ENCODE assay signal across 8 cellular contexts in genomic region chr5:142025637-142026036, GRCh38. TPM values are rescaled to one million over a fixed set of nuclear protein-coding genes. Genes with fewer than 3 reads are reported as not detected.
DNase-seq lines count a peak whose midpoint lies in the region; ATAC-seq and TF ChIP-seq lines count a peak whose summit lies in the region.

No MANE protein-coding gene starts in this region.

- H3K36me3 ChIP-seq in KOPT-K1 (ENCODE audit: insufficient read depth, low read length): no peaks in the 10 kb centered on the region

- ATAC-seq in CD4-positive, alpha-beta T cell (ENCODE audit: poor library complexity): no peak

- peaks cover 20% of the 10 kb centered on the region for H3K4me1 Mint-ChIP-seq in CD4-positive, alpha-beta T cell (ENCODE audit: low read depth)
- peaks cover 13% of the 10 kb centered on the region for H3K4me1 Mint-ChIP-seq in chondrocyte (ENCODE audit: low read depth)
- peaks cover 18% of the 10 kb centered on the region for H3K4me1 Mint-ChIP-seq in neural crest cell

- intact Hi-C loops in CD4-positive, alpha-beta T cell (cut with DNase I, micrococcal nuclease): loop anchor here in 1 of 2 experiments (1.0 kb wide), 1 partner anchor 9 kb away; no protein-coding TSS in a partner anchor

- H3K4me3 Mint-ChIP-seq in CD4-positive, alpha-beta T cell: peak overlapping the region; percentile 83
- H3K4me3 Mint-ChIP-seq in chondrocyte (ENCODE audit: unreplicated experiment) (peak overlapping the region; percentile 85), neural crest cell (peak overlapping the region; percentile 89)

- no peak for TF ChIP-seq CTCF in CD4-positive, alpha-beta T cell (IDR thresholded peaks at IDR 0.05)
- TF ChIP-seq CTCF in chondrocyte (IDR thresholded peaks at IDR 0.05): no peak
- TF ChIP-seq CTCF in neural crest cell (conservative IDR thresholded peaks at IDR 0.05): no peak

- peak overlapping the region; percentile 72 for H3K27ac ChIP-seq in CD4-positive, alpha-beta T cell (ENCODE audit: low read depth, low read length)
- H3K27ac ChIP-seq in KOPT-K1 (ENCODE audit: low read depth, low read length, poor library complexity, severe bottlenecking): peak overlapping the region; percentile 87

- CTCF ChIA-PET in CD4-positive, alpha-beta T cell (lab: Charles Lee): interaction anchor here (1.4 to 2.1 kb wide), 3 partner anchors 10 to 118 kb away, joined by 3 to 13 read pairs (median 9); no protein-coding TSS in a partner anchor

- no peak for DNase-seq in CD4-positive, alpha-beta T cell
- DNase-seq in chondrocyte (ENCODE audit: low spot score) (no peak), neural crest cell (ENCODE audit: low read depth, low spot score) (no peak), HPDE6-E6E7 (ENCODE audit: extremely low spot score) (no peak), superior temporal gyrus (ENCODE audit: extremely low spot score) (no peak)
- DNase-seq in stimulated activated CD4-positive, alpha-beta T cell treated with anti-CD3 and anti-CD28 coated beads, Interleukin-12 subunit alpha, Interleukin-12 subunit beta, amount 100 ng/mL, for 4 hours: no peak
- DNase-seq in stimulated activated CD8-positive, alpha-beta memory T cell treated with anti-CD3 and anti-CD28 coated beads, Interleukin-4, amount 100 ng/mL, for 48 hours: no peak

- H3K27me3 ChIP-seq in CD4-positive, alpha-beta T cell (ENCODE audit: control insufficient read depth, insufficient read depth, low read length): no peaks in the 10 kb centered on the region

- H3K9me3 Mint-ChIP-seq in CD4-positive, alpha-beta T cell: no peaks in the 10 kb centered on the region
- H3K9me3 Mint-ChIP-seq in chondrocyte (ENCODE audit: low read depth) (no peaks in the 10 kb centered on the region), neural crest cell (no peaks in the 10 kb centered on the region)

- H3K9me3 ChIP-seq in CD4-positive, alpha-beta T cell (ENCODE audit: control insufficient read depth, low read length): no peaks in the 10 kb centered on the region
- H3K9me3 ChIP-seq in KOPT-K1 (ENCODE audit: insufficient read depth, low read length, poor library complexity, severe bottlenecking): no peaks in the 10 kb centered on the region

- H3K36me3 Mint-ChIP-seq in CD4-positive, alpha-beta T cell (ENCODE audit: low read depth): no peaks in the 10 kb centered on the region
- H3K36me3 Mint-ChIP-seq in chondrocyte (ENCODE audit: low read depth): peaks cover 1% of the 10 kb centered on the region
- no peaks in the 10 kb centered on the region for H3K36me3 Mint-ChIP-seq in neural crest cell (ENCODE audit: low read depth)

- no peaks in the 10 kb centered on the region for H3K27me3 Mint-ChIP-seq in CD4-positive, alpha-beta T cell
- H3K27me3 Mint-ChIP-seq in chondrocyte (ENCODE audit: low read depth) (peaks cover 2% of the 10 kb centered on the region), neural crest cell (ENCODE audit: low read depth) (peaks cover 3% of the 10 kb centered on the region)

- POLR2A ChIA-PET in CD4-positive, alpha-beta T cell (lab: Charles Lee): interaction anchor here (0.6 to 2.7 kb wide), 12 partner anchors 9 to 119 kb away, joined by 3 to 35 read pairs (median 7); partner anchors contain the start of genes GNPDA1, NDFIP1 and RNF14

- peak overlapping the region; percentile 93 for H3K27ac Mint-ChIP-seq in CD4-positive, alpha-beta T cell
- H3K27ac Mint-ChIP-seq in chondrocyte (ENCODE audit: unreplicated experiment) (peak overlapping the region; percentile 99), neural crest cell (ENCODE audit: unreplicated experiment) (no peak overlapping the region)

RNA-seq across cellular contexts. Expression of gene GNPDA1, which starts 12.8 kb away (rescaled TPM):
- total RNA-seq in CD4-positive, alpha-beta T cell: 1 to 10 TPM; 5.8 to 6.6 TPM
- total RNA-seq in chondrocyte (31.2 to 41.8 TPM (median 34.5 TPM) in 3 replicates), neural crest cell (74.2 and 76.8 TPM in 2 replicates)

RNA-seq across cellular contexts. Expression of gene RNF14, which starts 56.7 kb away (rescaled TPM):
- 10 to 100 TPM in 1 of 2 experiments, 1 to 10 TPM in 1; 8.9 to 10.7 TPM for total RNA-seq in CD4-positive, alpha-beta T cell
- total RNA-seq in chondrocyte: 80.4 to 83.6 TPM (median 83.5 TPM) in 3 replicates
- total RNA-seq in neural crest cell: 36.9 and 41.4 TPM in 2 replicates
